Comparison of ENCODE assay signal across 1 cellular context in the genomic region with DNA sequence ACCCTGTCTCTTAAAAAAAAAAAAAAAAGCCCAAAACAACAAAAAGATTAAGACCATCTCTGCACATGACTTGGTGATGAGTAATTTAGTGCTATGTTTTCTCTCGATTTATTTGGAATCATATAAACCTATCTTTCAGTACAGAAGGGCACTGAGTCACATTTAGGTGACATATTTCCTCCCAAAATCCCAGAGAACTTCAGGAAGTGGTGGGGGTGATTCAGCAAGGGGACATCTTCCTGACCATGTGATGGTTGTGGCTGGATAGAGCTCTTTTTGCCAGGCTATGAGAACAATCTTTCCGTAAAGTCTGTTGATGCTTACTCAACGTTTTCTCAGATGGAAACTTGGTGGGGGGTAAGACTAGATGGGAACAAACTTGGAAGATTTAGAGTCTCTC.
TF ChIP-seq lines count a peak whose summit lies in the region.

No MANE protein-coding gene starts in this region.

TF ChIP-seq in HEK293T, 16 proteins besides CTCF, POLR2A, EP300 and RAD21 (continued from another document):
- no peak for TF ChIP-seq L3MBTL2 (conservative IDR thresholded peaks at IDR 0.05)
